ENCODE assay signal across 24 cellular contexts in the genomic region with DNA sequence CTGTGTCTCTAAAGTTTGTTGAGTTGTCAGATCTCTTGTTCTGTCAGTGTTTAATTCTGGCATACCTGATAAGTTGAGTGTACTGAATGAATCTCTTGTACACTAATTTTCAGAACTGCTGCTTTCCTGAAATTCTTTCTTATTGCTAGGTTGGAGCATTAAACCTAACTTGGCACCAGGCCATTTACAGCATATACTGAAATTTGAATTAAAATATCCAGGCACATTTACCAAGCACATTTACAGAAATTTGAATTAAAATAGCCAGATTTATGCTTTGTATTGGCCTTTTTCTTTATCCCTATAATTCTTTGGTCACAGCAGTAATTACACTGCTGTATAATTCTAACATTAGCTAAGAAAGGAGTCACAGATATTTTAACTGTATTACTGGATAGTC. TPM values are rescaled to one million over a fixed set of nuclear protein-coding genes. Genes with fewer than 3 reads are reported as not detected.
"Had no signal": no experiment of that assay in that cellular context is flagged by ENCODE, and none has a peak within 500 bp of the region (broad histone marks: within the 10 kb centered on the region; RNA-seq: fewer than 3 reads in every experiment).

No MANE protein-coding gene starts in this region.

- H3K4me1 ChIP-seq: gastroesophageal sphincter, lower lobe of right lung had no signal

- H3K9me3 Mint-ChIP-seq: mesothelial cell of epicardium, naive B cell had no signal

- H3K4me3 ChIP-seq: coronary artery, dorsolateral prefrontal cortex, esophagus muscularis mucosa, gastroesophageal sphincter, heart right ventricle, left lung, lower lobe of right lung had no signal

- H3K27ac ChIP-seq: coronary artery, dorsolateral prefrontal cortex, esophagus muscularis mucosa, foreskin keratinocyte, gastroesophageal sphincter, heart right ventricle, left lung, lower lobe of right lung had no signal

- ATAC-seq: foreskin keratinocyte, gastroesophageal sphincter, heart right ventricle, left cardiac atrium, left lung, left ventricle myocardium superior, lower lobe of right lung had no signal

- FAIRE-seq: colon, endothelial cell of umbilical vein, frontal cortex, keratinocyte had no signal

- H3K27me3 ChIP-seq: dorsolateral prefrontal cortex, esophagus muscularis mucosa, foreskin keratinocyte, gastroesophageal sphincter, heart right ventricle, left lung had no signal

- H3K27ac Mint-ChIP-seq: mesothelial cell of epicardium had no signal

- H3K4me1 Mint-ChIP-seq: mesothelial cell of epicardium had no signal

- H3K9me3 ChIP-seq: esophagus muscularis mucosa, gastroesophageal sphincter, heart right ventricle, left lung, lower lobe of right lung had no signal

- H3K4me3 Mint-ChIP-seq: mesothelial cell of epicardium, naive B cell had no signal

- H3K27me3 Mint-ChIP-seq: naive B cell had no signal

- DNase-seq: dermis blood vessel endothelial cell; dorsolateral prefrontal cortex; effector CD4-positive, alpha-beta T cell; effector memory CD4-positive, alpha-beta T cell; foreskin keratinocyte; glutamatergic neuron; head of caudate nucleus; heart right ventricle; hippocampal formation; left cardiac atrium; left lung; left ventricle myocardium superior; lower lobe of right lung; mesenchymal stem cell; naive B cell had no signal

RNA-seq across cellular contexts. Expression of a gene that starts 37.5 kb away (rescaled TPM):
- total RNA-seq: epithelial cell of proximal tubule had no signal
